Comparison of ENCODE assay signal across 21 cellular contexts in the genomic region with DNA sequence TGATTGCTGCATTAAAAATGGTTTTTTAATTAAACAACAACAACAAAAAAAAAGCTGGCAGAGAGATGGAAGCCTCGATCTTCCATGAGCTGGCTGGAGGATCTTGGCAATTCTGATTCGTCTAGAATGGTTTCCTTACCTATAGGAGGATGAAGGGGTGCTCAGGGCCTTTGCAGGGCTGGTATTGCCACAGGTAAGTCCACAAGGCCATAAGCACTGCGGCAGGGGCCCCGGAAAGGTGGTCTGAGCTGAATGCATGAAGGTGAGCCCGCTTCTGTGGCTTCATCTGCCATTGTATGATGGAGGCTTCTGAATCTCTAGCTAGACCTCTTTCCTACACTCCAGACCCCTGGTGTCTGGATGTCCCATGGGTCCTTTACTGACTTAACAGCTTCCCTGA.
A peak's percentile ranks its signal among the peaks of the same experiment; 100 is the strongest.
DNase-seq lines count a peak whose midpoint lies in the region; ATAC-seq lines count a peak whose summit lies in the region.
"Had no signal": no experiment of that assay in that cellular context is flagged by ENCODE, and none has a peak within 500 bp of the region (broad histone marks: within the 10 kb centered on the region; RNA-seq: fewer than 3 reads in every experiment).

No MANE protein-coding gene starts in this region.

- peaks cover 39 to 44% of the 10 kb centered on the region in 2 donors for H3K4me1 ChIP-seq in neuronal stem cell (ENCODE audit: control insufficient read depth in 2 of 2, insufficient read depth in 1 of 2, low read depth in 1 of 2, low read length in 2 of 2)
- H3K4me1 ChIP-seq in stomach smooth muscle (ENCODE audit: control insufficient read depth, insufficient read depth, low read length): peaks cover 44% of the 10 kb centered on the region
- H3K4me1 ChIP-seq: BLaER1 had no signal

- peaks cover 10% of the 10 kb centered on the region for H3K79me1 ChIP-seq in neuronal stem cell (ENCODE audit: low read depth, low read length)

- no peaks in the 10 kb centered on the region for H3K36me3 ChIP-seq in neuronal stem cell (replicated peaks in 1 of 2; ENCODE audit: control insufficient read depth in 2 of 2, insufficient read depth in 2 of 2, low read length in 2 of 2)
- H3K36me3 ChIP-seq in stomach smooth muscle (ENCODE audit: control insufficient read depth in 2 of 2, insufficient read depth in 2 of 2, low read length in 2 of 2): no peaks in the 10 kb centered on the region
- H3K36me3 ChIP-seq: BLaER1, HAP-1 had no signal

- no peak overlapping the region for H2BK5ac ChIP-seq in neuronal stem cell (ENCODE audit: low read length)

- H3K27me3 ChIP-seq in neuronal stem cell (ENCODE audit: control insufficient read depth in 3 of 3, insufficient read depth in 3 of 3, low read depth in 1 of 3, low read length in 3 of 3): no peaks in the 10 kb centered on the region
- no peaks in the 10 kb centered on the region for H3K27me3 ChIP-seq in stomach smooth muscle (ENCODE audit: control insufficient read depth in 1 of 2, insufficient read depth in 2 of 2, low read length in 2 of 2)
- H3K27me3 ChIP-seq: BLaER1 had no signal

- DNase-seq in mesenteric fat pad (ENCODE audit: low spot score) (peak; percentile 60), neuronal stem cell (ENCODE audit: low spot score) (no peak), ecto neural progenitor cell (ENCODE audit: low spot score) (no peak)
- DNase-seq: CD4-positive, CD25-positive, alpha-beta regulatory T cell; CD8-positive, alpha-beta memory T cell; DMS 273 treated with DMSO at 0.1 percent for 48 hours; DMS79; EL; GDM1; GOT3; HFFc6 had no signal

- H3K9ac ChIP-seq in neuronal stem cell (ENCODE audit: low read depth, low read length, poor library complexity) (no peak overlapping the region), stomach smooth muscle (ENCODE audit: low read length in 2 of 2) (no peak overlapping the region)
- H3K9ac ChIP-seq: BLaER1 had no signal

- H3K9me3 ChIP-seq in neuronal stem cell (replicated peaks in 1 of 2; ENCODE audit: control insufficient read depth in 2 of 2, insufficient read depth in 1 of 2, low read depth in 1 of 2, low read length in 2 of 2) (peaks cover 0 to under 1% of the 10 kb centered on the region in 2 donors), stomach smooth muscle (ENCODE audit: control insufficient read depth in 2 of 2, low read length in 2 of 2) (no peaks in the 10 kb centered on the region)

- no peaks in the 10 kb centered on the region for H3K27me3 Mint-ChIP-seq in activated T-helper 17 cell treated with anti-CD3 and anti-CD28 coated beads, Interleukin-2, amount 50 U/mL, for 72 hours
- H3K27me3 Mint-ChIP-seq: CD8-positive, alpha-beta memory T cell had no signal

- no peak overlapping the region for H3K27ac ChIP-seq in neuronal stem cell (replicated peaks; ENCODE audit: low read length)
- peak overlapping the region; percentile 31 for H3K27ac ChIP-seq in stomach smooth muscle (ENCODE audit: low read length)
- H3K27ac ChIP-seq: 22Rv1, BLaER1, C4-2B had no signal

- H2BK120ac ChIP-seq in neuronal stem cell (ENCODE audit: low read depth, low read length): no peak overlapping the region

- no CpG with 5 or more reads among the region's 5 CpGs for WGBS in neuronal stem cell (ENCODE audit: extremely low coverage in 2 of 2, insufficient read length in 2 of 2, insufficient replicate concordance in 1 of 2), 2 donors

- no peak overlapping the region for H3K4me2 ChIP-seq in neuronal stem cell (ENCODE audit: insufficient read depth, low read length, poor library complexity, severe bottlenecking)
- H3K4me2 ChIP-seq: BLaER1 had no signal

- no peak overlapping the region for H3K4ac ChIP-seq in neuronal stem cell (ENCODE audit: low read length)

- H3K27ac Mint-ChIP-seq in activated T-helper 17 cell treated with anti-CD3 and anti-CD28 coated beads, Interleukin-2, amount 50 U/mL, for 72 hours: peak overlapping the region; percentile 20
- H3K27ac Mint-ChIP-seq: B cell; CD4-positive, CD25-positive, alpha-beta regulatory T cell; HFFc6 had no signal

- no peak for ATAC-seq in activated T-helper 17 cell treated with anti-CD3 and anti-CD28 coated beads, Interleukin-2, amount 50 U/mL, for 72 hours (replicated peaks)
- ATAC-seq in GM18517 (IDR thresholded peaks at IDR 0.05; ENCODE audit: unreplicated experiment): no peak
- ATAC-seq in GM19397 (IDR thresholded peaks at IDR 0.05; ENCODE audit: unreplicated experiment): no peak
- ATAC-seq: GM12878 had no signal

- H3K9me3 Mint-ChIP-seq in activated T-helper 17 cell treated with anti-CD3 and anti-CD28 coated beads, Interleukin-2, amount 50 U/mL, for 72 hours: no peaks in the 10 kb centered on the region
- H3K9me3 Mint-ChIP-seq: CD4-positive, CD25-positive, alpha-beta regulatory T cell; CD8-positive, alpha-beta memory T cell; HFFc6 had no signal

- no peak overlapping the region for H2BK15ac ChIP-seq in neuronal stem cell (ENCODE audit: low read length)

- no peak overlapping the region for H3K4me3 Mint-ChIP-seq in activated T-helper 17 cell treated with anti-CD3 and anti-CD28 coated beads, Interleukin-2, amount 50 U/mL, for 72 hours
- H3K4me3 Mint-ChIP-seq: B cell; CD4-positive, CD25-positive, alpha-beta regulatory T cell; CD8-positive, alpha-beta memory T cell; HFFc6 had no signal

- H3K14ac ChIP-seq in neuronal stem cell (ENCODE audit: low read length): no peak overlapping the region

- no peak overlapping the region for H3K23ac ChIP-seq in neuronal stem cell (ENCODE audit: low read depth, low read length, poor library complexity)

- peak overlapping the region; percentile 66 for H2AK5ac ChIP-seq in neuronal stem cell (ENCODE audit: low read depth, low read length)

- no peak overlapping the region for H4K91ac ChIP-seq in neuronal stem cell (ENCODE audit: low read depth, low read length, poor library complexity)

- H3K4me1 Mint-ChIP-seq in activated T-helper 17 cell treated with anti-CD3 and anti-CD28 coated beads, Interleukin-2, amount 50 U/mL, for 72 hours: peaks cover 27% of the 10 kb centered on the region
- H3K4me1 Mint-ChIP-seq: B cell had no signal

- H3K36me3 Mint-ChIP-seq in activated T-helper 17 cell treated with anti-CD3 and anti-CD28 coated beads, Interleukin-2, amount 50 U/mL, for 72 hours (ENCODE audit: low read depth): no peaks in the 10 kb centered on the region
- H3K36me3 Mint-ChIP-seq: CD8-positive, alpha-beta memory T cell had no signal

- H3K4me3 ChIP-seq in neuronal stem cell (ENCODE audit: low read length in 2 of 2) (no peak overlapping the region), stomach smooth muscle (ENCODE audit: low read length in 2 of 2) (no peak overlapping the region)
- H3K4me3 ChIP-seq: BLaER1, GM12878, HAP-1 had no signal

- no peak overlapping the region for H3K18ac ChIP-seq in neuronal stem cell (ENCODE audit: low read length)

- no peak overlapping the region for H2BK12ac ChIP-seq in neuronal stem cell (ENCODE audit: low read length)

- no peak overlapping the region for H4K8ac ChIP-seq in neuronal stem cell (ENCODE audit: low read depth, low read length)

- H2AFZ ChIP-seq in neuronal stem cell (ENCODE audit: low read length): no peak overlapping the region
